In the genomic region with DNA sequence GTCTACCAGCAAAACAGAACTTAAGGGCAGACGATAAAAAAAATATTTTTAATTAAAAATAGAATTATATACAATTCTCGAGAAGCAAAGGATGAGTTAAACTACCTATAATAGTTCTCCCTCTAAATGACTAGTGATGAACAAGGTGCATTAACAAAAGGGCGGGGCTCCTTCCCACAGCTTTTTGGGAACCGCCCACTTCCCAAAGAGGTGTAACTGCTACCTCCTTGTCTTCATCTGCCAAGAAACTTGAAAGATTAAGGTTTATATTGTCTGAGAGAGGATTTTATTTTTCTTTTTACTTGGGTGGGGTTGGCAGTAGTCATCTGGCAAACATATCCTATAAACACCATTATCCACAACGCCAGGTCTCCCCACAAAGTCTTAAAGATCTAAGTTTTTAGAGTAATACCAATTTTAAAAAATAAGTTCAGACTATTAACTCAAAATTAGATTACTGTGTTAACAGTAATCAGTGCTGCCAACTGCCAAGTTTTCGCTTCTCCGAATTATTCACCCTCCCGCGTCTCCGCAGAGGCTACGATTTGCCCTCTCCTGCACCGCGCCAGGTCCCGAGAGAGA, we compare ENCODE assay signal across 8 cellular contexts. TPM values are rescaled to one million over a fixed set of nuclear protein-coding genes. Genes with fewer than 3 reads are reported as not detected.
A peak's percentile ranks its signal among the peaks of the same experiment; 100 is the strongest.
DNase-seq lines count a peak whose midpoint lies in the region; TF ChIP-seq lines count a peak whose summit lies in the region.

No MANE protein-coding gene starts in this region.

- DNase-seq in DMS53 (lab: John Stamatoyannopoulos, UW) (peak; percentile 34), DMS53 treated with DMSO at 0.1 percent for 48 hours (lab: John Stamatoyannopoulos, UW; ENCODE audit: unreplicated experiment) (no peak), NT2/D1 (ENCODE audit: low read depth, low spot score) (no peak), caudate nucleus (lab: John Stamatoyannopoulos, UW) (peak in 31 of 61 donors; percentile 3 to 74 (median 17)), SHP77 treated with DMSO at 0.1 percent for 48 hours (lab: John Stamatoyannopoulos, UW) (no peak), T-helper 9 cell (no peak)

- H3K9me3 ChIP-seq in NT2/D1 (ENCODE audit: insufficient read depth, low read length) = no peaks in the 10 kb centered on the region
- no peaks in the 10 kb centered on the region for H3K9me3 ChIP-seq in liver (ENCODE audit: control insufficient read depth in 4 of 4, low read length in 3 of 4)
- H3K9me3 ChIP-seq in subcutaneous abdominal adipose tissue (ENCODE audit: control insufficient read depth in 5 of 5, low read length in 5 of 5) = no peaks in the 10 kb centered on the region

- WGBS in liver = 4% methylated on average over 14 of the region's 14 CpGs

- H3K36me3 ChIP-seq in NT2/D1 (ENCODE audit: insufficient read depth, insufficient read length, low read length) = no peaks in the 10 kb centered on the region
- no peaks in the 10 kb centered on the region for H3K36me3 ChIP-seq in liver (ENCODE audit: control insufficient read depth in 4 of 4, insufficient read depth in 3 of 4, low read depth in 1 of 4, low read length in 3 of 4)
- no peaks in the 10 kb centered on the region for H3K36me3 ChIP-seq in subcutaneous abdominal adipose tissue (ENCODE audit: control insufficient read depth in 5 of 5, insufficient read depth in 5 of 5, low read length in 5 of 5)

- peak overlapping the region; percentile 66 for H3K4me3 ChIP-seq in NT2/D1 (ENCODE audit: insufficient read length, low read depth)
- peak overlapping the region; percentile 58 to 89 (median 81) for H3K4me3 ChIP-seq in liver (ENCODE audit: low read depth in 1 of 3, low read length in 3 of 3)
- peak overlapping the region; percentile 72 to 94 (median 86) for H3K4me3 ChIP-seq in subcutaneous abdominal adipose tissue (ENCODE audit: low read depth in 1 of 5, low read length in 5 of 5)

- H3K27me3 ChIP-seq in NT2/D1 (ENCODE audit: insufficient read depth, insufficient read length) = no peaks in the 10 kb centered on the region
- no peaks in the 10 kb centered on the region for H3K27me3 ChIP-seq in liver (ENCODE audit: control insufficient read depth in 4 of 4, insufficient read depth in 4 of 4, low read length in 3 of 4)
- H3K27me3 ChIP-seq in subcutaneous abdominal adipose tissue (ENCODE audit: control insufficient read depth in 5 of 5, insufficient read depth in 4 of 5, low read length in 5 of 5) = no peaks in the 10 kb centered on the region

- TF ChIP-seq RAD21 in liver (IDR thresholded peaks at IDR 0.05) = no peak

- H3K9ac ChIP-seq in NT2/D1 (ENCODE audit: insufficient read length, low read depth) = peak overlapping the region; percentile 78
- H3K9ac ChIP-seq in liver (ENCODE audit: low read depth in 1 of 2, low read length in 2 of 2) = peak overlapping the region; percentile 74 to 76
- peak overlapping the region; percentile 73 to 83 (median 77) for H3K9ac ChIP-seq in subcutaneous abdominal adipose tissue (ENCODE audit: low read length in 5 of 5)

- no peak for TF ChIP-seq CTCF in liver (IDR thresholded peaks at IDR 0.05; ENCODE audit: low read depth, low read length, missing input control)

- peak overlapping the region; percentile 67 for H3K27ac ChIP-seq in caudate nucleus (ENCODE audit: low read depth, low read length)
- H3K27ac ChIP-seq in liver (ENCODE audit: low read depth in 1 of 2, low read length in 2 of 2) = peak overlapping the region; percentile 83 to 85
- H3K27ac ChIP-seq in subcutaneous abdominal adipose tissue (ENCODE audit: low read depth, low read length) = peak overlapping the region; percentile 86

- no peaks in the 10 kb centered on the region for H3K4me1 ChIP-seq in NT2/D1 (ENCODE audit: insufficient read depth, insufficient read length)
- peaks cover 3 to 25% (median 18%) of the 10 kb centered on the region in 4 donors for H3K4me1 ChIP-seq in liver (ENCODE audit: control insufficient read depth in 4 of 4, insufficient read depth in 4 of 4, low read length in 3 of 4)
- H3K4me1 ChIP-seq in subcutaneous abdominal adipose tissue (ENCODE audit: control insufficient read depth in 5 of 5, insufficient read depth in 5 of 5, low read length in 5 of 5) = peaks cover 2 to 19% (median 15%) of the 10 kb centered on the region in 5 donors

TF ChIP-seq in liver, 16 proteins besides CTCF, POLR2A, EP300 and RAD21:
- TF ChIP-seq, protein P1, sequence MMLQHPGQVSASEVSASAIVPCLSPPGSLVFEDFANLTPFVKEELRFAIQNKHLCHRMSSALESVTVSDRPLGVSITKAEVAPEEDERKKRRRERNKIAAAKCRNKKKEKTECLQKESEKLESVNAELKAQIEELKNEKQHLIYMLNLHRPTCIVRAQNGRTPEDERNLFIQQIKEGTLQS (IDR thresholded peaks at IDR 0.05) = no peak
- TF ChIP-seq SP1 (IDR thresholded peaks at IDR 0.05) (no peak), TAF1 (conservative IDR thresholded peaks at IDR 0.05) (no peak), NR2F2 (IDR thresholded peaks at IDR 0.05) (no peak), GABPA (IDR thresholded peaks at IDR 0.05 in 1 of 2, conservative IDR thresholded peaks at IDR 0.05 in 1 of 2) (no peak), RXRA (IDR thresholded peaks at IDR 0.05) (no peak), JUND (IDR thresholded peaks at IDR 0.05) (no peak), YY1 (IDR thresholded peaks at IDR 0.05) (no peak), HNF4A (conservative IDR thresholded peaks at IDR 0.05) (no peak), HNF4G (IDR thresholded peaks at IDR 0.05) (no peak), EGR1 (IDR thresholded peaks at IDR 0.05; ENCODE audit: low read depth in 2 of 2) (no peak), FOXA1 (IDR thresholded peaks at IDR 0.05) (no peak)
- TF ChIP-seq, protein P2, sequence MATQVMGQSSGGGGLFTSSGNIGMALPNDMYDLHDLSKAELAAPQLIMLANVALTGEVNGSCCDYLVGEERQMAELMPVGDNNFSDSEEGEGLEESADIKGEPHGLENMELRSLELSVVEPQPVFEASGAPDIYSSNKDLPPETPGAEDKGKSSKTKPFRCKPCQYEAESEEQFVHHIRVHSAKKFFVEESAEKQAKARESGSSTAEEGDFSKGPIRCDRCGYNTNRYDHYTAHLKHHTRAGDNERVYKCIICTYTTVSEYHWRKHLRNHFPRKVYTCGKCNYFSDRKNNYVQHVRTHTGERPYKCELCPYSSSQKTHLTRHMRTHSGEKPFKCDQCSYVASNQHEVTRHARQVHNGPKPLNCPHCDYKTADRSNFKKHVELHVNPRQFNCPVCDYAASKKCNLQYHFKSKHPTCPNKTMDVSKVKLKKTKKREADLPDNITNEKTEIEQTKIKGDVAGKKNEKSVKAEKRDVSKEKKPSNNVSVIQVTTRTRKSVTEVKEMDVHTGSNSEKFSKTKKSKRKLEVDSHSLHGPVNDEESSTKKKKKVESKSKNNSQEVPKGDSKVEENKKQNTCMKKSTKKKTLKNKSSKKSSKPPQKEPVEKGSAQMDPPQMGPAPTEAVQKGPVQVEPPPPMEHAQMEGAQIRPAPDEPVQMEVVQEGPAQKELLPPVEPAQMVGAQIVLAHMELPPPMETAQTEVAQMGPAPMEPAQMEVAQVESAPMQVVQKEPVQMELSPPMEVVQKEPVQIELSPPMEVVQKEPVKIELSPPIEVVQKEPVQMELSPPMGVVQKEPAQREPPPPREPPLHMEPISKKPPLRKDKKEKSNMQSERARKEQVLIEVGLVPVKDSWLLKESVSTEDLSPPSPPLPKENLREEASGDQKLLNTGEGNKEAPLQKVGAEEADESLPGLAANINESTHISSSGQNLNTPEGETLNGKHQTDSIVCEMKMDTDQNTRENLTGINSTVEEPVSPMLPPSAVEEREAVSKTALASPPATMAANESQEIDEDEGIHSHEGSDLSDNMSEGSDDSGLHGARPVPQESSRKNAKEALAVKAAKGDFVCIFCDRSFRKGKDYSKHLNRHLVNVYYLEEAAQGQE (IDR thresholded peaks at IDR 0.05) = no peak

RNA-seq across cellular contexts. Expression of a gene that starts 0.9 kb away (rescaled TPM):
- total RNA-seq in liver = 10 to 100 TPM; 13.7 to 38.7 TPM
- 10 to 100 TPM in 1 of 2 donors, 1 to 10 TPM in 1; 4.6 to 13.0 TPM for polyA plus RNA-seq in liver

RNA-seq across cellular contexts. Expression of a gene that starts 18.0 kb away (rescaled TPM):
- total RNA-seq in liver = 1 to 10 TPM; 2.7 to 3.5 TPM
- 1 to 10 TPM; 3.2 to 3.7 TPM for polyA plus RNA-seq in liver

Comparison
In these comparisons a context has a peak if more than half of its experiments do, and no peak if none do; other contexts are left out.
1. DNase-seq: peak in DMS53 (single experiment) and caudate nucleus (31 of 61); none in DMS53 treated with DMSO at 0.1 percent for 48 hours (single experiment), NT2/D1 (single experiment), SHP77 treated with DMSO at 0.1 percent for 48 hours (single experiment) and T-helper 9 cell (single experiment).
2. Peak in every context shown above with its lines, with median percentiles within 50 percentile points of each other: H3K4me3 ChIP-seq, H3K9ac ChIP-seq and H3K27ac ChIP-seq.